32 cellular contexts compared by ENCODE assay signal in the genomic region with DNA sequence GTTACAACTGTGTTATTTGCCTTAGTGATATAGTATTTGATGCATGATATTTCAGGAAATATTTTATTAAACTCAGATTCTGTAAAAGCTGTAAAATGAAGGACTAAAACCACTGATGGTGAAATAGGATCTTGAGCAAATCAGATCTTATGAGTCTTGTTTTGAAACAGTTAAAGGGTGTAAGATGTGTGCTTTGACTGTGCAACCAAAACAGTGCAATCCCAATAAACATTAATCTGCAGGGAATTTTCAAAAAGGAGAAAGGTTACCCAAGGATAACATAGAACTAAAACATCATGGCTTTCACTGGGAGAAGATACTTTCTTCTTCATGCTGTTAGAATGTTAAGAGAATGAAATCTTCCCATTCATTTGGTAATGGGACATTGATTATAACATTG.
"Had no signal": no experiment of that assay in that cellular context is flagged by ENCODE, and none has a peak within 500 bp of the region (broad histone marks: within the 10 kb centered on the region; RNA-seq: fewer than 3 reads in every experiment).

No MANE protein-coding gene starts in this region.

- DNase-seq: activated CD4-positive, alpha-beta memory T cell treated with anti-CD3 and anti-CD28 coated beads, Interleukin-2, amount 10 ng/mL, durations not matched to agents 7 days and 5 days; activated CD4-positive, alpha-beta T cell treated with anti-CD3 and anti-CD28 coated beads for 1 hour; activated CD4-positive, alpha-beta T cell treated with anti-CD3 and anti-CD28 coated beads for 4 hours; activated CD4-positive, alpha-beta T cell treated with anti-CD3 and anti-CD28 coated beads, Interleukin-2, amount 10 ng/mL, durations not matched to agents 7 days and 5 days; activated CD4-positive, alpha-beta T cell treated with anti-CD3 and anti-CD28 coated beads, Interleukin-2, amount 50 U/mL, for 4 hours; activated CD8-positive, alpha-beta memory T cell treated with anti-CD3 and anti-CD28 coated beads, Interleukin-2, amount 50 U/mL, for 48 hours; activated gamma-delta T cell; activated naive CD4-positive, alpha-beta T cell; activated naive CD4-positive, alpha-beta T cell treated with anti-CD3 and anti-CD28 coated beads, Interleukin-2, amount 10 ng/mL, durations not matched to agents 7 days and 5 days; activated naive CD8-positive, alpha-beta T cell treated with anti-CD3 and anti-CD28 coated beads, Interleukin-2, amount 10 ng/mL, durations not matched to agents 7 days and 5 days; activated T-cell treated with anti-CD3 and anti-CD28 coated beads for 4 hours; activated T-cell treated with anti-CD3 and anti-CD28 coated beads, Interleukin-2, amount 50 U/mL, for 24 hours; activated T-cell treated with anti-CD3 and anti-CD28 coated beads, Interleukin-2, amount 50 U/mL, for 72 hours; amniotic stem cell; anterior cingulate cortex; central memory CD4-positive, alpha-beta T cell; dorsolateral prefrontal cortex; effector memory CD4-positive, alpha-beta T cell; endodermal cell; erythroblast; foreskin keratinocyte; gastrocnemius medialis; glutamatergic neuron; heart left ventricle; T-helper 1 cell; T-helper 17 cell had no signal

- H3K4me3 ChIP-seq: breast epithelium, cardiac muscle cell, coronary artery, dorsolateral prefrontal cortex, esophagus muscularis mucosa, gastrocnemius medialis, heart left ventricle had no signal

- ATAC-seq: activated naive CD4-positive, alpha-beta T cell treated with anti-CD3 and anti-CD28 coated beads, Interleukin-2, amount 50 U/mL, for 72 hours; activated T-cell treated with anti-CD3 and anti-CD28 coated beads, Interleukin-2, amount 50 U/mL, for 72 hours; foreskin keratinocyte; gastrocnemius medialis; heart left ventricle; T-helper 17 cell; WTC11 had no signal
